In genomic region chr19:31351212-31352193, GRCh38 we compare ENCODE assay signal across 8 cellular contexts. TPM values are rescaled to one million over a fixed set of nuclear protein-coding genes. Genes with fewer than 3 reads are reported as not detected.
DNase-seq lines count a peak whose midpoint lies in the region; ATAC-seq and TF ChIP-seq lines count a peak whose summit lies in the region.

No MANE protein-coding gene starts in this region.

- H3K27ac ChIP-seq in CD8-positive, alpha-beta T cell (ENCODE audit: low read depth, low read length) = no peak overlapping the region
- H3K27ac ChIP-seq in PC-3 (ENCODE audit: low read length) = no peak overlapping the region

- H3K27ac Mint-ChIP-seq in CD8-positive, alpha-beta T cell = no peak overlapping the region
- peak overlapping the region; percentile 95 for H3K27ac Mint-ChIP-seq in mesothelial cell of epicardium

- H3K4me3 ChIP-seq in CD8-positive, alpha-beta T cell (ENCODE audit: low read depth, low read length) = peak overlapping the region; percentile 49
- H3K4me3 ChIP-seq in PC-3 (ENCODE audit: low read length) = peak overlapping the region; percentile 65
- H3K4me3 ChIP-seq in endocrine pancreas (ENCODE audit: control insufficient read depth, insufficient read depth, low read length) = peak overlapping the region; percentile 61

- H3K9me3 ChIP-seq in CD8-positive, alpha-beta T cell (ENCODE audit: low read length) = no peaks in the 10 kb centered on the region
- H3K9me3 ChIP-seq in PC-3 (ENCODE audit: low read length) (no peaks in the 10 kb centered on the region), endocrine pancreas (ENCODE audit: control insufficient read depth, low read length) (no peaks in the 10 kb centered on the region)

- H3K9ac ChIP-seq in PC-3 (ENCODE audit: low read length) = no peak overlapping the region
- H3K9ac ChIP-seq in endocrine pancreas (ENCODE audit: control insufficient read depth, insufficient read depth, low read length) = peak overlapping the region; percentile 27

- no peaks in the 10 kb centered on the region for H4K20me1 ChIP-seq in PC-3 (ENCODE audit: low read length)

- no peaks in the 10 kb centered on the region for H3K9me3 Mint-ChIP-seq in CD8-positive, alpha-beta T cell
- H3K9me3 Mint-ChIP-seq in mesothelial cell of epicardium = no peaks in the 10 kb centered on the region

- CTCF ChIA-PET in CD8-positive, alpha-beta T cell (lab: Charles Lee) = no interaction called here
- CTCF ChIA-PET in PC-3 (lab: Charles Lee) = no interaction called here

- peaks cover 2% of the 10 kb centered on the region for H3K36me3 Mint-ChIP-seq in CD8-positive, alpha-beta T cell
- peaks cover 4% of the 10 kb centered on the region for H3K36me3 Mint-ChIP-seq in mesothelial cell of epicardium

- H3K27me3 ChIP-seq in CD8-positive, alpha-beta T cell (ENCODE audit: insufficient read depth, low read length) = peaks cover 51% of the 10 kb centered on the region
- 0 out of 2 replicates have a peak, but pooled peaks cover 6% of the 10 kb centered on the region for H3K27me3 ChIP-seq in PC-3 (ENCODE audit: low read length)
- H3K27me3 ChIP-seq in endocrine pancreas (ENCODE audit: control insufficient read depth, insufficient read depth, low read length) = no peaks in the 10 kb centered on the region

- H3K4me2 ChIP-seq in PC-3 (ENCODE audit: low read length) = peak overlapping the region; percentile 93

- TF ChIP-seq CTCF in CD8-positive, alpha-beta T cell (IDR thresholded peaks at IDR 0.05) = no peak
- TF ChIP-seq CTCF in PC-3 (conservative IDR thresholded peaks at IDR 0.05; ENCODE audit: low read depth, low read length) = no peak
- TF ChIP-seq CTCF in mesothelial cell of epicardium (IDR thresholded peaks at IDR 0.05; ENCODE audit: unreplicated experiment) = no peak
- no peak for TF ChIP-seq CTCF in GM13976 (IDR thresholded peaks at IDR 0.05; ENCODE audit: borderline replicate concordance, control extremely low read depth, extremely low read depth, insufficient read depth, missing control alignments)

- no peaks in the 10 kb centered on the region for H3K9me2 ChIP-seq in PC-3 (replicated peaks; ENCODE audit: low read length)

- in situ Hi-C loops in GM13976 (cut with MboI; ENCODE audit: low sequenced_read_pairs, unreplicated experiment) = no loop called here

- POLR2A ChIA-PET in CD8-positive, alpha-beta T cell (lab: Charles Lee) = no interaction called here
- POLR2A ChIA-PET in PC-3 (lab: Charles Lee; ENCODE audit: unreplicated experiment) = no interaction called here

- no peak for DNase-seq in CD8-positive, alpha-beta T cell
- DNase-seq in PC-3 (peak; percentile 15), mesothelial cell of epicardium (ENCODE audit: low spot score in 2 of 2, unreplicated experiment in 2 of 2) (no peak), GM13976 (ENCODE audit: low spot score) (no peak), GOT3 (lab: John Stamatoyannopoulos, UW) (no peak)
- DNase-seq in stimulated activated CD4-positive, alpha-beta T cell treated with anti-CD3 and anti-CD28 coated beads, Interleukin-2, amount 100 ng/mL, for 24 hours = no peak

- H3K36me3 ChIP-seq in CD8-positive, alpha-beta T cell (ENCODE audit: insufficient read depth, low read length) = no peaks in the 10 kb centered on the region
- H3K36me3 ChIP-seq in PC-3 (ENCODE audit: low read depth, low read length) (no peaks in the 10 kb centered on the region), endocrine pancreas (ENCODE audit: control insufficient read depth, insufficient read depth, low read length) (no peaks in the 10 kb centered on the region)

- H2AFZ ChIP-seq in PC-3 (ENCODE audit: low read length) = peak overlapping the region; percentile 89

- peaks cover 34% of the 10 kb centered on the region for H3K4me1 Mint-ChIP-seq in CD8-positive, alpha-beta T cell (ENCODE audit: low read depth)
- peaks cover 64% of the 10 kb centered on the region for H3K4me1 Mint-ChIP-seq in mesothelial cell of epicardium

- no peaks in the 10 kb centered on the region for H3F3A ChIP-seq in PC-3 (ENCODE audit: low read length, unreplicated experiment)

- peaks cover 61% of the 10 kb centered on the region for H3K27me3 Mint-ChIP-seq in CD8-positive, alpha-beta T cell (ENCODE audit: low read depth)
- peaks cover 61% of the 10 kb centered on the region for H3K27me3 Mint-ChIP-seq in mesothelial cell of epicardium (ENCODE audit: low read depth)

- no TSS peak for BruUV-seq in PC-3 (replicated peaks; lab: Mats Ljungman, UMichigan)

- peak overlapping the region; percentile 86 for H3K4me3 Mint-ChIP-seq in CD8-positive, alpha-beta T cell
- peak overlapping the region; percentile 87 for H3K4me3 Mint-ChIP-seq in mesothelial cell of epicardium

- no peaks in the 10 kb centered on the region for H3K79me2 ChIP-seq in PC-3 (ENCODE audit: low read length)

- ATAC-seq in CD8-positive, alpha-beta T cell = no peak
- ATAC-seq in PC-3 (peak; percentile 18; the same call in 1 of the 2 replicates), HG03520 (IDR thresholded peaks at IDR 0.05; ENCODE audit: unreplicated experiment) (no peak)

- intact Hi-C loops in CD8-positive, alpha-beta T cell (cut with DNase I, micrococcal nuclease) = loop anchor here (10.0 kb wide), 2 partner anchors 567 to 1233 kb away; partner anchors contain the start of gene PDCD5 (in 1 of the 2)
- intact Hi-C loops in PC-3 (cut with micrococcal nuclease) = no loop called here

- peaks cover 22% of the 10 kb centered on the region for H3K4me1 ChIP-seq in CD8-positive, alpha-beta T cell (ENCODE audit: insufficient read depth, low read length)
- H3K4me1 ChIP-seq in PC-3 (ENCODE audit: insufficient read depth, low read length) (no peaks in the 10 kb centered on the region), endocrine pancreas (ENCODE audit: control insufficient read depth, insufficient read depth, low read length) (no peaks in the 10 kb centered on the region)

RNA-seq across cellular contexts. Expression of gene TSHZ3, which starts 2.3 kb away (rescaled TPM):
- total RNA-seq in CD8-positive, alpha-beta T cell = not detected
- 0.18 and 0.23 TPM in 2 replicates for total RNA-seq in PC-3 (2014; rRNA removed)
- total RNA-seq in mesothelial cell of epicardium = 82.5 to 87.1 TPM (median 82.9 TPM) in 3 replicates

Comparison
In these comparisons a context has a peak if more than half of its experiments do, and no peak if none do; other contexts are left out.
1. RNA of gene TSHZ3, which starts 2.3 kb away (total RNA-seq): 82.5 to 87.1 TPM in mesothelial cell of epicardium; 0.18 to 0.23 TPM in PC-3 and not detected in CD8-positive, alpha-beta T cell; every median in the first group is over 10 times any median in the second.
2. Peak in every context shown above with its lines, with median percentiles within 50 percentile points of each other: H3K4me3 ChIP-seq.